Comparison of ENCODE assay signal across 1 cellular context in genomic region chr6:154457881-154458284, GRCh38.
TF ChIP-seq lines count a peak whose summit lies in the region.

No MANE protein-coding gene starts in this region.

TF ChIP-seq in GM23338, 12 proteins besides CTCF, POLR2A, EP300 and RAD21 (continued from another document):
- TF ChIP-seq CREB1 (CRISPR knock-in tag; IDR thresholded peaks at IDR 0.05; ENCODE audit: low read depth) (no peak), STAT1 (IDR thresholded peaks at IDR 0.05; ENCODE audit: unreplicated experiment) (no peak), ZNF331 (CRISPR knock-in tag; IDR thresholded peaks at IDR 0.05; ENCODE audit: low read depth) (no peak), ZNF462 (CRISPR knock-in tag; IDR thresholded peaks at IDR 0.05) (no peak)
